In the genomic region with DNA sequence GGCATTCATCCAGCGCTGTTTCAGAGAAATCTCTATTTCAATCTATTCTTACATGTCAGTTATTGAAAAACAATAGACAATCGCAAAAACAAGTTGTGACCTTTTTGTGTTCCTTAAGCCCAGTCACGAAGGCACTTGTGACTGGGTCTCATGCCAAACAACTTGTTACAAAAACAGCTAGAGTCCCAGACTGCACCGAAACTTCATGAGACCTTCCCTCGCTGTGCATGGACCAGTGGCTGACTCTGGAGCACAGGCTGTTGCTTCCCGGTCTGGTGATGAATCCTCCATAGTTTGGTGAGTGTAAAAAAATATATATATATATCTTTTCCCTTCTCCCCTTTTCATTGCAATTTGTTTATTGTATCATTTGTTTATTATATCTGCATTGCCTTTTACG, we compare ENCODE assay signal across 3 cellular contexts. TPM values are rescaled to one million over a fixed set of nuclear protein-coding genes. Genes with fewer than 3 reads are reported as not detected.
"Had no signal": no experiment of that assay in that cellular context is flagged by ENCODE, and none has a peak within 500 bp of the region (broad histone marks: within the 10 kb centered on the region; RNA-seq: fewer than 3 reads in every experiment).

No MANE protein-coding gene starts in this region.

RNA-seq across cellular contexts. Expression of a gene that starts 4.8 kb away (rescaled TPM):
- total RNA-seq: activated T-helper 1 cell treated with anti-CD3 and anti-CD28 coated beads, Interleukin-12 subunit alpha, Interleukin-12 subunit beta, Interleukin-2, Interleukin-4 antibody, amounts not matched to agents 30 ng/mL and 10 ng/mL and 1 ng/mL, durations not matched to agents 14 hours and 24 hours and 36 hours; activated T-helper 2 cell treated with anti-CD3 and anti-CD28 coated beads, Interferon-gamma antibody, Interleukin-2, Interleukin-4, amounts not matched to agents 10 μg/mL and 5 μg/mL and 100 μg/mL, durations not matched to agents 14 hours and 24 hours and 36 hours; bronchial epithelial cell had no signal
